ENCODE assay signal across 23 cellular contexts in the genomic region with DNA sequence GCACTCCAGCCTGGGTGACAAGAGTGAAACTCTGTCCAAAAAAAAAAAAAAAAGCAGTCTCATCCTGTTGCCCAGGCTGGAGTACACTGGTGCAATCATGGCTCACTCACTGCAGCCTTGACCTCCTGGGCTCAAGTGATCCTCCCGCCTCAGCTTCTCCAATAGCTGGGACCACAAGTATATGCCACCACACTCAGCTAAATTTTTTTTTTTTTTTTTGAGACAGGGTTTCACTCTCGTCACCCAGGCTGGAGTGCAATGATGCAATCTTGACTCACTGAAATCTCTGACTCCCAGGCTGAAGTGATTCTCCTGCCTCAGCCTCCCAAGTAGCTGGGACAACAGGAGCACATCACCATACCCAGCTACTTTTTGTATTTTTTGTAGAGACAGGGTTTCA. TPM values are rescaled to one million over a fixed set of nuclear protein-coding genes. Genes with fewer than 3 reads are reported as not detected.
DNase-seq lines count a peak whose midpoint lies in the region; ATAC-seq and TF ChIP-seq lines count a peak whose summit lies in the region.
"Had no signal": no experiment of that assay in that cellular context is flagged by ENCODE, and none has a peak within 500 bp of the region (broad histone marks: within the 10 kb centered on the region; RNA-seq: fewer than 3 reads in every experiment).

No MANE protein-coding gene starts in this region.

- no peak overlapping the region for H3K4me3 ChIP-seq in naive thymus-derived CD4-positive, alpha-beta T cell (ENCODE audit: low read length)
- H3K4me3 ChIP-seq: prostate gland had no signal

- peaks cover 3 to 4% of the 10 kb centered on the region in 2 donors for H3K4me1 ChIP-seq in naive thymus-derived CD4-positive, alpha-beta T cell (ENCODE audit: control insufficient read depth in 2 of 2, insufficient read depth in 2 of 2, low read length in 2 of 2)
- H3K4me1 ChIP-seq: prostate gland had no signal

- no peaks in the 10 kb centered on the region for H3K27me3 ChIP-seq in naive thymus-derived CD4-positive, alpha-beta T cell (ENCODE audit: control insufficient read depth in 2 of 2, insufficient read depth in 2 of 2, low read length in 2 of 2)

- peaks cover 16% of the 10 kb centered on the region for H3K36me3 Mint-ChIP-seq in activated naive CD4-positive, alpha-beta T cell treated with anti-CD3 and anti-CD28 coated beads for 36 hours (ENCODE audit: low read depth)
- peaks cover 36% of the 10 kb centered on the region for H3K36me3 Mint-ChIP-seq in activated naive CD4-positive, alpha-beta T cell treated with anti-CD3 and anti-CD28 coated beads, Interleukin-2, amount 10 ng/mL, durations not matched to agents 7 days and 5 days
- peaks cover 12% of the 10 kb centered on the region; the same call in 1 of the 2 replicates for H3K36me3 Mint-ChIP-seq in HFFc6 (ENCODE audit: low read depth)
- peaks cover 22 to 37% (median 25%) of the 10 kb centered on the region in 5 donors for H3K36me3 Mint-ChIP-seq in naive thymus-derived CD4-positive, alpha-beta T cell

- no peak overlapping the region for H3K4me3 Mint-ChIP-seq in activated naive CD4-positive, alpha-beta T cell treated with anti-CD3 and anti-CD28 coated beads for 36 hours
- no peak overlapping the region for H3K4me3 Mint-ChIP-seq in activated naive CD4-positive, alpha-beta T cell treated with anti-CD3 and anti-CD28 coated beads, Interleukin-2, amount 10 ng/mL, durations not matched to agents 7 days and 5 days
- no peak overlapping the region for H3K4me3 Mint-ChIP-seq in HFFc6
- H3K4me3 Mint-ChIP-seq in naive thymus-derived CD4-positive, alpha-beta T cell: no peak overlapping the region
- H3K4me3 Mint-ChIP-seq: CD4-positive, alpha-beta T cell; central memory CD8-positive, alpha-beta T cell; mesothelial cell of epicardium had no signal

- peak; percentile 50 for DNase-seq in activated naive CD4-positive, alpha-beta T cell treated with anti-CD3 and anti-CD28 coated beads for 36 hours
- DNase-seq in activated naive CD4-positive, alpha-beta T cell treated with anti-CD3 and anti-CD28 coated beads, Interleukin-2, amount 10 ng/mL, durations not matched to agents 7 days and 5 days: no peak
- DNase-seq in HFFc6 (peak; percentile 24), RPMI7951 (ENCODE audit: low read depth) (peak; percentile 6), NCI-H774 (lab: John Stamatoyannopoulos, UW) (no peak)
- DNase-seq in naive thymus-derived CD4-positive, alpha-beta T cell: no peak
- DNase-seq: ACHN; activated CD4-positive, alpha-beta T cell treated with anti-CD3 and anti-CD28 coated beads, Interleukin-2, amount 50 U/mL, for 4 hours; amygdala; CD4-positive, alpha-beta T cell; DMS153; NCI-H1048; NCI-H2029 treated with DMSO at 0.1 percent for 48 hours; NCI-H446; NK-92 treated with Interleukin-12 subunit alpha and Interleukin-12 subunit beta, amount 100 ng/mL, for 24 hours; small intestine; SW 1271 had no signal

- H3K27me3 Mint-ChIP-seq in activated naive CD4-positive, alpha-beta T cell treated with anti-CD3 and anti-CD28 coated beads for 36 hours (ENCODE audit: low read depth): no peaks in the 10 kb centered on the region
- H3K27me3 Mint-ChIP-seq in activated naive CD4-positive, alpha-beta T cell treated with anti-CD3 and anti-CD28 coated beads, Interleukin-2, amount 10 ng/mL, durations not matched to agents 7 days and 5 days: no peaks in the 10 kb centered on the region
- no peaks in the 10 kb centered on the region; the same call in 1 of the 2 replicates for H3K27me3 Mint-ChIP-seq in HFFc6 (ENCODE audit: insufficient read depth)
- no peaks in the 10 kb centered on the region for H3K27me3 Mint-ChIP-seq in naive thymus-derived CD4-positive, alpha-beta T cell
- H3K27me3 Mint-ChIP-seq: CD4-positive, alpha-beta T cell; central memory CD8-positive, alpha-beta T cell had no signal

- no peak overlapping the region for H3K27ac ChIP-seq in naive thymus-derived CD4-positive, alpha-beta T cell (ENCODE audit: low read depth, low read length)
- H3K27ac ChIP-seq: prostate gland had no signal

- intact Hi-C loops in activated naive CD4-positive, alpha-beta T cell treated with anti-CD3 and anti-CD28 coated beads for 36 hours (cut with micrococcal nuclease): loop anchor here (1.0 kb wide), 1 partner anchor 12 kb away; the partner anchor contains the start of gene PAN2
- intact Hi-C loops in naive thymus-derived CD4-positive, alpha-beta T cell (cut with micrococcal nuclease): no loop called here

- ATAC-seq in naive thymus-derived CD4-positive, alpha-beta T cell: peak; percentile 27
- ATAC-seq in SK-N-SH treated with all-trans-retinoic acid at 6 μM for 48 hours (no peak), HG03520 (IDR thresholded peaks at IDR 0.05; ENCODE audit: unreplicated experiment) (no peak)
- ATAC-seq: HCT116 had no signal

- POLR2A ChIA-PET in naive thymus-derived CD4-positive, alpha-beta T cell (lab: Charles Lee): interaction anchor here (0.6 to 1.1 kb wide), 5 partner anchors 13 to 129 kb away, joined by 3 to 4 read pairs (median 3); partner anchors contain the start of gene PAN2

- peak overlapping the region; percentile 70 for H3K27ac Mint-ChIP-seq in activated naive CD4-positive, alpha-beta T cell treated with anti-CD3 and anti-CD28 coated beads for 36 hours
- H3K27ac Mint-ChIP-seq in activated naive CD4-positive, alpha-beta T cell treated with anti-CD3 and anti-CD28 coated beads, Interleukin-2, amount 10 ng/mL, durations not matched to agents 7 days and 5 days: no peak overlapping the region
- H3K27ac Mint-ChIP-seq in HFFc6: no peak overlapping the region
- H3K27ac Mint-ChIP-seq in naive thymus-derived CD4-positive, alpha-beta T cell: no peak overlapping the region
- H3K27ac Mint-ChIP-seq: CD4-positive, alpha-beta T cell; mesothelial cell of epicardium had no signal

- H3K4me1 Mint-ChIP-seq in activated naive CD4-positive, alpha-beta T cell treated with anti-CD3 and anti-CD28 coated beads for 36 hours (ENCODE audit: low read depth): peaks cover 5% of the 10 kb centered on the region
- H3K4me1 Mint-ChIP-seq in activated naive CD4-positive, alpha-beta T cell treated with anti-CD3 and anti-CD28 coated beads, Interleukin-2, amount 10 ng/mL, durations not matched to agents 7 days and 5 days: peaks cover 8% of the 10 kb centered on the region
- no peaks in the 10 kb centered on the region for H3K4me1 Mint-ChIP-seq in HFFc6 (ENCODE audit: low read depth)
- H3K4me1 Mint-ChIP-seq in naive thymus-derived CD4-positive, alpha-beta T cell: peaks cover 0 to 9% (median 4%) of the 10 kb centered on the region in 7 donors
- H3K4me1 Mint-ChIP-seq: central memory CD8-positive, alpha-beta T cell had no signal

- no peak for TF ChIP-seq CTCF in HFFc6 (IDR thresholded peaks at IDR 0.05)

- H3K36me3 ChIP-seq in naive thymus-derived CD4-positive, alpha-beta T cell (ENCODE audit: control insufficient read depth in 2 of 3, insufficient read depth in 3 of 3, low read length in 3 of 3): peaks cover 4 to 63% (median 22%) of the 10 kb centered on the region in 3 experiments

- H3K9me3 Mint-ChIP-seq in activated naive CD4-positive, alpha-beta T cell treated with anti-CD3 and anti-CD28 coated beads for 36 hours: no peaks in the 10 kb centered on the region
- no peaks in the 10 kb centered on the region for H3K9me3 Mint-ChIP-seq in activated naive CD4-positive, alpha-beta T cell treated with anti-CD3 and anti-CD28 coated beads, Interleukin-2, amount 10 ng/mL, durations not matched to agents 7 days and 5 days
- H3K9me3 Mint-ChIP-seq in HFFc6: no peaks in the 10 kb centered on the region
- H3K9me3 Mint-ChIP-seq in naive thymus-derived CD4-positive, alpha-beta T cell: no peaks in the 10 kb centered on the region
- H3K9me3 Mint-ChIP-seq: CD4-positive, alpha-beta T cell; central memory CD8-positive, alpha-beta T cell; mesothelial cell of epicardium had no signal

- no peaks in the 10 kb centered on the region for H3K9me3 ChIP-seq in naive thymus-derived CD4-positive, alpha-beta T cell (ENCODE audit: control insufficient read depth in 2 of 3, low read length in 3 of 3)
- H3K9me3 ChIP-seq: prostate gland had no signal

- CTCF ChIA-PET in activated naive CD4-positive, alpha-beta T cell treated with anti-CD3 and anti-CD28 coated beads for 36 hours (lab: Charles Lee): interaction anchor here (0.7 to 2.0 kb wide), 3 partner anchors 12 to 39 kb away, joined by 3 to 8 read pairs (median 4); partner anchors contain the start of genes PAN2 and STAT2
- CTCF ChIA-PET in activated naive CD4-positive, alpha-beta T cell treated with anti-CD3 and anti-CD28 coated beads, Interleukin-2, amount 10 ng/mL, durations not matched to agents 7 days and 5 days (lab: Charles Lee): interaction anchor here (1.2 kb wide), 1 partner anchor 21 kb away, joined by 4 read pairs; no protein-coding TSS in a partner anchor
- CTCF ChIA-PET in naive thymus-derived CD4-positive, alpha-beta T cell (lab: Charles Lee): interaction anchor here (1.2 kb wide), 1 partner anchor 90 kb away, joined by 6 read pairs; no protein-coding TSS in a partner anchor

RNA-seq across cellular contexts. Expression of gene CNPY2, which starts 5.2 kb away (rescaled TPM):
- 10 to 100 TPM; 47.5 to 57.3 TPM for total RNA-seq in activated naive CD4-positive, alpha-beta T cell treated with anti-CD3 and anti-CD28 coated beads for 36 hours
- 100 to 1,000 TPM; 177 to 275 (median 188) TPM for total RNA-seq in HFFc6 (2021; fragmentation: NEBNext Ultra II Directional; extraction: Animal tissue kit (Norgen Biotek cat#: 25700))
- total RNA-seq in RPMI7951 (2014; rRNA removed; shearing (Covaris generic)): 102 and 114 TPM in 2 replicates
- total RNA-seq in naive thymus-derived CD4-positive, alpha-beta T cell: 100 to 1,000 TPM in 1 of 5 experiments, 10 to 100 TPM in 4; 48.4 to 134 (median 87.6) TPM
- 100 to 1,000 TPM; 183 to 184 TPM for polyA plus RNA-seq in naive thymus-derived CD4-positive, alpha-beta T cell

RNA-seq across cellular contexts. Expression of gene PAN2, which starts 12.8 kb away (rescaled TPM):
- total RNA-seq in activated naive CD4-positive, alpha-beta T cell treated with anti-CD3 and anti-CD28 coated beads for 36 hours: 10 to 100 TPM; 82.7 to 85.4 TPM
- total RNA-seq in HFFc6 (2021; fragmentation: NEBNext Ultra II Directional; extraction: Animal tissue kit (Norgen Biotek cat#: 25700)): 10 to 100 TPM in 5 of 6 experiments, 1 to 10 TPM in 1; 9.0 to 16.7 (median 14.6) TPM
- total RNA-seq in RPMI7951 (2014; rRNA removed; shearing (Covaris generic)): 23.7 and 24.0 TPM in 2 replicates
- total RNA-seq in naive thymus-derived CD4-positive, alpha-beta T cell: 100 to 1,000 TPM in 4 of 5 experiments, 10 to 100 TPM in 1; 65.8 to 279 (median 144) TPM
- polyA plus RNA-seq in naive thymus-derived CD4-positive, alpha-beta T cell: 10 to 100 TPM; 11.4 to 13.9 TPM

RNA-seq across cellular contexts. Expression of gene IL23A, which starts 17.7 kb away (rescaled TPM):
- total RNA-seq in activated naive CD4-positive, alpha-beta T cell treated with anti-CD3 and anti-CD28 coated beads for 36 hours: 10 to 100 TPM in 1 of 2 experiments, 1 to 10 TPM in 1; 9.0 to 12.6 TPM
- under 1 TPM in 1 of 6 experiments, not detected in 5; 0.38 TPM for total RNA-seq in HFFc6 (2021; fragmentation: NEBNext Ultra II Directional; extraction: Animal tissue kit (Norgen Biotek cat#: 25700))
- 0.36 and 1.3 TPM in 2 replicates for total RNA-seq in RPMI7951 (2014; rRNA removed; shearing (Covaris generic))
- 10 to 100 TPM; 14.4 to 42.0 (median 20.1) TPM for total RNA-seq in naive thymus-derived CD4-positive, alpha-beta T cell
- 10 to 100 TPM; 14.8 to 25.2 TPM for polyA plus RNA-seq in naive thymus-derived CD4-positive, alpha-beta T cell
- total RNA-seq: prostate gland had no signal

RNA-seq across cellular contexts. Expression of gene CS, which starts 20.9 kb away (rescaled TPM):
- 100 to 1,000 TPM; 330 to 336 TPM for total RNA-seq in activated naive CD4-positive, alpha-beta T cell treated with anti-CD3 and anti-CD28 coated beads for 36 hours
- total RNA-seq in HFFc6 (2021; fragmentation: NEBNext Ultra II Directional; extraction: Animal tissue kit (Norgen Biotek cat#: 25700)): 100 to 1,000 TPM; 196 to 247 (median 232) TPM
- 89.0 and 110 TPM in 2 replicates for total RNA-seq in RPMI7951 (2014; rRNA removed; shearing (Covaris generic))
- 100 to 1,000 TPM; 126 to 241 (median 167) TPM for total RNA-seq in naive thymus-derived CD4-positive, alpha-beta T cell
- 10 to 100 TPM; 57.6 to 79.9 TPM for polyA plus RNA-seq in naive thymus-derived CD4-positive, alpha-beta T cell

RNA-seq across cellular contexts. Expression of gene STAT2, which starts 38.9 kb away (rescaled TPM):
- 100 to 1,000 TPM; 109 to 119 TPM for total RNA-seq in activated naive CD4-positive, alpha-beta T cell treated with anti-CD3 and anti-CD28 coated beads for 36 hours
- 100 to 1,000 TPM in 2 of 6 experiments, 10 to 100 TPM in 4; 78.6 to 105 (median 95.2) TPM for total RNA-seq in HFFc6 (2021; fragmentation: NEBNext Ultra II Directional; extraction: Animal tissue kit (Norgen Biotek cat#: 25700))
- total RNA-seq in RPMI7951 (2014; rRNA removed; shearing (Covaris generic)): 56.0 and 65.0 TPM in 2 replicates
- 100 to 1,000 TPM; 119 to 291 (median 182) TPM for total RNA-seq in naive thymus-derived CD4-positive, alpha-beta T cell
- polyA plus RNA-seq in naive thymus-derived CD4-positive, alpha-beta T cell: 10 to 100 TPM; 64.1 to 80.3 TPM

Comparison
In these comparisons a context has a peak if more than half of its experiments do, and no peak if none do; other contexts are left out.
1. DNase-seq: peak in activated naive CD4-positive, alpha-beta T cell treated with anti-CD3 and anti-CD28 coated beads for 36 hours (single experiment), HFFc6 (single experiment) and RPMI7951 (single experiment); none in activated naive CD4-positive, alpha-beta T cell treated with anti-CD3 and anti-CD28 coated beads, Interleukin-2, amount 10 ng/mL, durations not matched to agents 7 days and 5 days (single experiment), naive thymus-derived CD4-positive, alpha-beta T cell (0 of 9) and NCI-H774 (single experiment).